ENCODE assay signal across 1 cellular context in the genomic region with DNA sequence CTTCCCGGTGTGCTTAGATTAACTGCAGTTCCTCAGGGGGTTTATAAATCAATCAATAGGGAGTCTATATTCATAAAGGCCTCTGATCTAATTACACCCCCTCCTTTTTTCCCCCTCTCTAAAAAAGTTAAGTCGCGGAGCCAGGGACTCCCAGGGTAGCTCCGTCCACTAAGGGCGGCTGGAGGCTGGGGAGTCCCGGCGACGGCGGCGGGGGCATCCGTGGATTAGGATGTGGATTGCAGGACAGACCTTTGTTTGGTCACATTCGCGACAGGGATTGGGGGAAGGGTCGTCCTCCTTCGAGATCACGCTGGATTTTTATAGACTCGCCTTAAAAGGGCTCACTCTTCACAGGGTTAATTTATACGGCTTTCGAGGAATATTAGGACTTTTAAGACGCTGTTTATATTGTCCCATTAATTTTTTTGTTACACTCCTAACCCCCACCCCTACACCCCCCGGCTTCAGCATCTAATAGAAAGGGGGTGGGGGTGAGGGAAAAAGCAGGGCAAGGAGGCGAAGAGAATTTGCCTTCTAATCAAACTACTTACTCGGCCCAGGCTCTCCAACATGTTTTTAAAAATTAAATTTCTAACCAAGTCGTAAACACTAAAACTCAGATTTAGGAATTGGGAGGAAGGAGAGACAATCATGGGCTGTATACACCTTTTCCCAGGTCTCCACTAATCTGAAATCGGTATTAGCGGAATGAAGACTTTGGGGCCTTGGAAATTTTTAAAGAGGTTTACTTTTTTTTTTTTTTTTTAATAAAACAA.
TF ChIP-seq lines count a peak whose summit lies in the region.

No MANE protein-coding gene starts in this region.

TF ChIP-seq in H1, 55 proteins besides CTCF, POLR2A, EP300 and RAD21:
- TF ChIP-seq SIX5 (IDR thresholded peaks at IDR 0.05; ENCODE audit: low read depth, low read length) (no peak), YY1 (IDR thresholded peaks at IDR 0.05; ENCODE audit: low read depth, low read length) (no peak), SP1 (IDR thresholded peaks at IDR 0.05; ENCODE audit: low read depth, low read length) (peak; percentile 54), FOSL1 (IDR thresholded peaks at IDR 0.05; ENCODE audit: insufficient read depth, low read depth, low read length) (no peak), CHD1 (IDR thresholded peaks at IDR 0.05; ENCODE audit: low read depth, low read length) (no peak), EZH2 (IDR thresholded peaks at IDR 0.05; ENCODE audit: low read depth, low read length, severe bottlenecking) (peak; percentile 83), CEBPB (IDR thresholded peaks at IDR 0.05; ENCODE audit: low read depth, low read length) (no peak), RNF2 (IDR thresholded peaks at IDR 0.05; ENCODE audit: borderline replicate concordance, low read depth, low read length, missing control alignments, poor library complexity, severe bottlenecking) (peak; percentile 93), SUZ12 (IDR thresholded peaks at IDR 0.05; ENCODE audit: low read length) (no peak; the same call in 1 of the 2 replicates), CREB1 (IDR thresholded peaks at IDR 0.05) (0 out of 2 replicates have a peak, but pooled peaks have one; percentile 52), BACH1 (IDR thresholded peaks at IDR 0.05; ENCODE audit: low read length) (0 out of 2 replicates have a peak, but pooled peaks have one; percentile 20), TCF12 (IDR thresholded peaks at IDR 0.05; ENCODE audit: low read depth, low read length) (0 out of 2 replicates have a peak, but pooled peaks have one; percentile 3), TBP (IDR thresholded peaks at IDR 0.05; ENCODE audit: low read depth, low read length) (no peak), HDAC2 (IDR thresholded peaks at IDR 0.05; ENCODE audit: borderline replicate concordance in 1 of 2, low read depth in 2 of 2, low read length in 2 of 2) (no peak), RXRA (IDR thresholded peaks at IDR 0.05; ENCODE audit: insufficient read depth, low read depth, low read length) (no peak), CBX5 (IDR thresholded peaks at IDR 0.05; ENCODE audit: low read depth, low read length) (no peak), NANOG (IDR thresholded peaks at IDR 0.05; ENCODE audit: insufficient read depth, low read depth, low read length, poor library complexity, severe bottlenecking) (no peak), POLR2AphosphoS5 (IDR thresholded peaks at IDR 0.05; ENCODE audit: low read depth, low read length) (no peak), SAP30 (IDR thresholded peaks at IDR 0.05; ENCODE audit: insufficient read depth, insufficient replicate concordance, low read length) (no peak)
- TF ChIP-seq, protein P1, sequence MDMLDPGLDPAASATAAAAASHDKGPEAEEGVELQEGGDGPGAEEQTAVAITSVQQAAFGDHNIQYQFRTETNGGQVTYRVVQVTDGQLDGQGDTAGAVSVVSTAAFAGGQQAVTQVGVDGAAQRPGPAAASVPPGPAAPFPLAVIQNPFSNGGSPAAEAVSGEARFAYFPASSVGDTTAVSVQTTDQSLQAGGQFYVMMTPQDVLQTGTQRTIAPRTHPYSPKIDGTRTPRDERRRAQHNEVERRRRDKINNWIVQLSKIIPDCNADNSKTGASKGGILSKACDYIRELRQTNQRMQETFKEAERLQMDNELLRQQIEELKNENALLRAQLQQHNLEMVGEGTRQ (IDR thresholded peaks at IDR 0.05; ENCODE audit: low read length), result no peak
- TF ChIP-seq, protein P2, sequence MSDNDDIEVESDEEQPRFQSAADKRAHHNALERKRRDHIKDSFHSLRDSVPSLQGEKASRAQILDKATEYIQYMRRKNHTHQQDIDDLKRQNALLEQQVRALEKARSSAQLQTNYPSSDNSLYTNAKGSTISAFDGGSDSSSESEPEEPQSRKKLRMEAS (IDR thresholded peaks at IDR 0.05), result no peak
- TF ChIP-seq, protein P3, sequence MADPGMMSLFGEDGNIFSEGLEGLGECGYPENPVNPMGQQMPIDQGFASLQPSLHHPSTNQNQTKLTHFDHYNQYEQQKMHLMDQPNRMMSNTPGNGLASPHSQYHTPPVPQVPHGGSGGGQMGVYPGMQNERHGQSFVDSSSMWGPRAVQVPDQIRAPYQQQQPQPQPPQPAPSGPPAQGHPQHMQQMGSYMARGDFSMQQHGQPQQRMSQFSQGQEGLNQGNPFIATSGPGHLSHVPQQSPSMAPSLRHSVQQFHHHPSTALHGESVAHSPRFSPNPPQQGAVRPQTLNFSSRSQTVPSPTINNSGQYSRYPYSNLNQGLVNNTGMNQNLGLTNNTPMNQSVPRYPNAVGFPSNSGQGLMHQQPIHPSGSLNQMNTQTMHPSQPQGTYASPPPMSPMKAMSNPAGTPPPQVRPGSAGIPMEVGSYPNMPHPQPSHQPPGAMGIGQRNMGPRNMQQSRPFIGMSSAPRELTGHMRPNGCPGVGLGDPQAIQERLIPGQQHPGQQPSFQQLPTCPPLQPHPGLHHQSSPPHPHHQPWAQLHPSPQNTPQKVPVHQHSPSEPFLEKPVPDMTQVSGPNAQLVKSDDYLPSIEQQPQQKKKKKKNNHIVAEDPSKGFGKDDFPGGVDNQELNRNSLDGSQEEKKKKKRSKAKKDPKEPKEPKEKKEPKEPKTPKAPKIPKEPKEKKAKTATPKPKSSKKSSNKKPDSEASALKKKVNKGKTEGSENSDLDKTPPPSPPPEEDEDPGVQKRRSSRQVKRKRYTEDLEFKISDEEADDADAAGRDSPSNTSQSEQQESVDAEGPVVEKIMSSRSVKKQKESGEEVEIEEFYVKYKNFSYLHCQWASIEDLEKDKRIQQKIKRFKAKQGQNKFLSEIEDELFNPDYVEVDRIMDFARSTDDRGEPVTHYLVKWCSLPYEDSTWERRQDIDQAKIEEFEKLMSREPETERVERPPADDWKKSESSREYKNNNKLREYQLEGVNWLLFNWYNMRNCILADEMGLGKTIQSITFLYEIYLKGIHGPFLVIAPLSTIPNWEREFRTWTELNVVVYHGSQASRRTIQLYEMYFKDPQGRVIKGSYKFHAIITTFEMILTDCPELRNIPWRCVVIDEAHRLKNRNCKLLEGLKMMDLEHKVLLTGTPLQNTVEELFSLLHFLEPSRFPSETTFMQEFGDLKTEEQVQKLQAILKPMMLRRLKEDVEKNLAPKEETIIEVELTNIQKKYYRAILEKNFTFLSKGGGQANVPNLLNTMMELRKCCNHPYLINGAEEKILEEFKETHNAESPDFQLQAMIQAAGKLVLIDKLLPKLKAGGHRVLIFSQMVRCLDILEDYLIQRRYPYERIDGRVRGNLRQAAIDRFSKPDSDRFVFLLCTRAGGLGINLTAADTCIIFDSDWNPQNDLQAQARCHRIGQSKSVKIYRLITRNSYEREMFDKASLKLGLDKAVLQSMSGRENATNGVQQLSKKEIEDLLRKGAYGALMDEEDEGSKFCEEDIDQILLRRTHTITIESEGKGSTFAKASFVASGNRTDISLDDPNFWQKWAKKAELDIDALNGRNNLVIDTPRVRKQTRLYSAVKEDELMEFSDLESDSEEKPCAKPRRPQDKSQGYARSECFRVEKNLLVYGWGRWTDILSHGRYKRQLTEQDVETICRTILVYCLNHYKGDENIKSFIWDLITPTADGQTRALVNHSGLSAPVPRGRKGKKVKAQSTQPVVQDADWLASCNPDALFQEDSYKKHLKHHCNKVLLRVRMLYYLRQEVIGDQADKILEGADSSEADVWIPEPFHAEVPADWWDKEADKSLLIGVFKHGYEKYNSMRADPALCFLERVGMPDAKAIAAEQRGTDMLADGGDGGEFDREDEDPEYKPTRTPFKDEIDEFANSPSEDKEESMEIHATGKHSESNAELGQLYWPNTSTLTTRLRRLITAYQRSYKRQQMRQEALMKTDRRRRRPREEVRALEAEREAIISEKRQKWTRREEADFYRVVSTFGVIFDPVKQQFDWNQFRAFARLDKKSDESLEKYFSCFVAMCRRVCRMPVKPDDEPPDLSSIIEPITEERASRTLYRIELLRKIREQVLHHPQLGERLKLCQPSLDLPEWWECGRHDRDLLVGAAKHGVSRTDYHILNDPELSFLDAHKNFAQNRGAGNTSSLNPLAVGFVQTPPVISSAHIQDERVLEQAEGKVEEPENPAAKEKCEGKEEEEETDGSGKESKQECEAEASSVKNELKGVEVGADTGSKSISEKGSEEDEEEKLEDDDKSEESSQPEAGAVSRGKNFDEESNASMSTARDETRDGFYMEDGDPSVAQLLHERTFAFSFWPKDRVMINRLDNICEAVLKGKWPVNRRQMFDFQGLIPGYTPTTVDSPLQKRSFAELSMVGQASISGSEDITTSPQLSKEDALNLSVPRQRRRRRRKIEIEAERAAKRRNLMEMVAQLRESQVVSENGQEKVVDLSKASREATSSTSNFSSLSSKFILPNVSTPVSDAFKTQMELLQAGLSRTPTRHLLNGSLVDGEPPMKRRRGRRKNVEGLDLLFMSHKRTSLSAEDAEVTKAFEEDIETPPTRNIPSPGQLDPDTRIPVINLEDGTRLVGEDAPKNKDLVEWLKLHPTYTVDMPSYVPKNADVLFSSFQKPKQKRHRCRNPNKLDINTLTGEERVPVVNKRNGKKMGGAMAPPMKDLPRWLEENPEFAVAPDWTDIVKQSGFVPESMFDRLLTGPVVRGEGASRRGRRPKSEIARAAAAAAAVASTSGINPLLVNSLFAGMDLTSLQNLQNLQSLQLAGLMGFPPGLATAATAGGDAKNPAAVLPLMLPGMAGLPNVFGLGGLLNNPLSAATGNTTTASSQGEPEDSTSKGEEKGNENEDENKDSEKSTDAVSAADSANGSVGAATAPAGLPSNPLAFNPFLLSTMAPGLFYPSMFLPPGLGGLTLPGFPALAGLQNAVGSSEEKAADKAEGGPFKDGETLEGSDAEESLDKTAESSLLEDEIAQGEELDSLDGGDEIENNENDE (IDR thresholded peaks at IDR 0.05; ENCODE audit: insufficient replicate concordance, low read length), result peak; percentile 47
- TF ChIP-seq, protein P4, sequence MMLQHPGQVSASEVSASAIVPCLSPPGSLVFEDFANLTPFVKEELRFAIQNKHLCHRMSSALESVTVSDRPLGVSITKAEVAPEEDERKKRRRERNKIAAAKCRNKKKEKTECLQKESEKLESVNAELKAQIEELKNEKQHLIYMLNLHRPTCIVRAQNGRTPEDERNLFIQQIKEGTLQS (IDR thresholded peaks at IDR 0.05; ENCODE audit: insufficient read depth, low read depth, low read length), result no peak
